ENCODE assay signal across 1 cellular context in genomic region chr11:13007702-13008435, GRCh38.
TF ChIP-seq lines count a peak whose summit lies in the region.

No MANE protein-coding gene starts in this region.

TF ChIP-seq in HepG2, 621 proteins besides CTCF, POLR2A, EP300 and RAD21 (continued from another document and continues in another):
- TF ChIP-seq TEAD3 (CRISPR knock-in tag; optimal IDR thresholded peaks at IDR 0.05; ENCODE audit: borderline replicate concordance) = peak; percentile 91
- TF ChIP-seq CEBPB (IDR thresholded peaks at IDR 0.05; ENCODE audit: borderline replicate concordance, low read depth, low read length) = peak; percentile 10; the same call in 1 of the 2 replicates
- no peak for TF ChIP-seq MAFG (CRISPR knock-in tag; IDR thresholded peaks at IDR 0.05)
- TF ChIP-seq BRCA1 (CRISPR knock-in tag; IDR thresholded peaks at IDR 0.05) = no peak
- 0 out of 2 replicates have a peak, but pooled peaks have one; percentile 18 for TF ChIP-seq ZNF335 (CRISPR knock-in tag; IDR thresholded peaks at IDR 0.05)
- peak; percentile 44; the same call in 1 of the 2 replicates for TF ChIP-seq ZNF709 (CRISPR knock-in tag; IDR thresholded peaks at IDR 0.05)
- TF ChIP-seq USF2 (IDR thresholded peaks at IDR 0.05; ENCODE audit: low read depth, low read length) = no peak
- no peak for TF ChIP-seq USF2 (CRISPR knock-in tag; IDR thresholded peaks at IDR 0.05; ENCODE audit: borderline replicate concordance)
- TF ChIP-seq MTF1 (CRISPR knock-in tag; IDR thresholded peaks at IDR 0.05) = no peak
- no peak for TF ChIP-seq TMF1 (CRISPR knock-in tag; IDR thresholded peaks at IDR 0.05; ENCODE audit: low read depth)
- peak; percentile 92 for TF ChIP-seq HNF4A (CRISPR knock-in tag; IDR thresholded peaks at IDR 0.05)
- TF ChIP-seq SIN3B (IDR thresholded peaks at IDR 0.05; ENCODE audit: low read length) = no peak
- TF ChIP-seq SCMH1 (CRISPR knock-in tag; IDR thresholded peaks at IDR 0.05; ENCODE audit: borderline replicate concordance) = no peak
- 0 out of 2 replicates have a peak, but pooled peaks have one; percentile 63 for TF ChIP-seq ZNF878 (CRISPR knock-in tag; IDR thresholded peaks at IDR 0.05)
- TF ChIP-seq ZFP62 (CRISPR knock-in tag; IDR thresholded peaks at IDR 0.05) = no peak
- no peak for TF ChIP-seq GABPB1 (CRISPR knock-in tag; IDR thresholded peaks at IDR 0.05)
- TF ChIP-seq ZNF143 (CRISPR knock-in tag; IDR thresholded peaks at IDR 0.05) = no peak
- TF ChIP-seq ZNF782 (CRISPR knock-in tag; IDR thresholded peaks at IDR 0.05; ENCODE audit: borderline replicate concordance) = peak; percentile 37; the same call in 1 of the 2 replicates
- no peak for TF ChIP-seq PAF1 (CRISPR knock-in tag; IDR thresholded peaks at IDR 0.05)
- TF ChIP-seq TCF7L2 (IDR thresholded peaks at IDR 0.05; ENCODE audit: low read depth, low read length) = no peak
- TF ChIP-seq ARHGAP35 (CRISPR knock-in tag; IDR thresholded peaks at IDR 0.05; ENCODE audit: borderline replicate concordance) = no peak
- TF ChIP-seq ZNF569 (CRISPR knock-in tag; IDR thresholded peaks at IDR 0.05; ENCODE audit: borderline replicate concordance) = no peak
- peak; percentile 93 for TF ChIP-seq SALL1 (CRISPR knock-in tag; IDR thresholded peaks at IDR 0.05)
- TF ChIP-seq ZFX (CRISPR knock-in tag; IDR thresholded peaks at IDR 0.05; ENCODE audit: low read depth) = no peak; the same call in 1 of the 2 replicates
- no peak for TF ChIP-seq ZNF451 (CRISPR knock-in tag; IDR thresholded peaks at IDR 0.05)
- peak in 1 of 2 experiments; percentile 47; a peak in 2 of 4 replicates for TF ChIP-seq ATF4 (CRISPR knock-in tag; IDR thresholded peaks at IDR 0.05)
- no peak for TF ChIP-seq NFAT5 (CRISPR knock-in tag; IDR thresholded peaks at IDR 0.05)
- no peak for TF ChIP-seq SMAD9 (CRISPR knock-in tag; IDR thresholded peaks at IDR 0.05)
- no peak for TF ChIP-seq ZNF687 (CRISPR knock-in tag; IDR thresholded peaks at IDR 0.05)
- TF ChIP-seq CAMTA2 (CRISPR knock-in tag; IDR thresholded peaks at IDR 0.05; ENCODE audit: borderline replicate concordance) = no peak
- no peak for TF ChIP-seq TRIM22 (IDR thresholded peaks at IDR 0.05)
- TF ChIP-seq MBNL3 (CRISPR knock-in tag; conservative IDR thresholded peaks at IDR 0.05) = no peak
- no peak for TF ChIP-seq CREB1 (IDR thresholded peaks at IDR 0.05)
- no peak for TF ChIP-seq CREB1 (CRISPR knock-in tag; IDR thresholded peaks at IDR 0.05)
- TF ChIP-seq ZMYM4 (CRISPR knock-in tag; IDR thresholded peaks at IDR 0.05) = peak; percentile 72
- TF ChIP-seq POLR2G (IDR thresholded peaks at IDR 0.05; ENCODE audit: low read depth, low read length) = no peak
- no peak for TF ChIP-seq PLRG1 (conservative IDR thresholded peaks at IDR 0.05)
- TF ChIP-seq ONECUT2 (CRISPR knock-in tag; IDR thresholded peaks at IDR 0.05) = no peak
- no peak for TF ChIP-seq ATF1 (CRISPR knock-in tag; IDR thresholded peaks at IDR 0.05)
- no peak for TF ChIP-seq ZSCAN21 (CRISPR knock-in tag; IDR thresholded peaks at IDR 0.05; ENCODE audit: borderline replicate concordance)
- TF ChIP-seq REXO4 (CRISPR knock-in tag; IDR thresholded peaks at IDR 0.05; ENCODE audit: borderline replicate concordance) = no peak
- 0 out of 2 replicates have a peak, but pooled peaks have one; percentile 20 for TF ChIP-seq ZSCAN29 (CRISPR knock-in tag; conservative IDR thresholded peaks at IDR 0.05)
- TF ChIP-seq ZBTB7B (CRISPR knock-in tag; IDR thresholded peaks at IDR 0.05) = peak; percentile 96
- no peak for TF ChIP-seq ZNF24 (IDR thresholded peaks at IDR 0.05)
- TF ChIP-seq NFKBIZ (CRISPR knock-in tag; IDR thresholded peaks at IDR 0.05) = no peak
- no peak for TF ChIP-seq ZNF740 (CRISPR knock-in tag; IDR thresholded peaks at IDR 0.05)
- no peak for TF ChIP-seq ZNF224 (CRISPR knock-in tag; IDR thresholded peaks at IDR 0.05)
- no peak for TF ChIP-seq ATRX (CRISPR knock-in tag; IDR thresholded peaks at IDR 0.05; ENCODE audit: borderline replicate concordance)
- peak; percentile 78; the same call in 1 of the 2 replicates for TF ChIP-seq HNF1B (CRISPR knock-in tag; IDR thresholded peaks at IDR 0.05)
- no peak for TF ChIP-seq ZNF672 (CRISPR knock-in tag; IDR thresholded peaks at IDR 0.05)
- TF ChIP-seq SIX4 (CRISPR knock-in tag; IDR thresholded peaks at IDR 0.05) = peak; percentile 54; the same call in 1 of the 2 replicates
- no peak; the same call in 1 of the 2 replicates for TF ChIP-seq KDM1A (CRISPR knock-in tag; IDR thresholded peaks at IDR 0.05)
- no peak for TF ChIP-seq TFDP2 (CRISPR knock-in tag; IDR thresholded peaks at IDR 0.05)
- no peak for TF ChIP-seq ZNF775 (CRISPR knock-in tag; IDR thresholded peaks at IDR 0.05; ENCODE audit: borderline replicate concordance)
